25 cellular contexts compared by ENCODE assay signal in the genomic region with DNA sequence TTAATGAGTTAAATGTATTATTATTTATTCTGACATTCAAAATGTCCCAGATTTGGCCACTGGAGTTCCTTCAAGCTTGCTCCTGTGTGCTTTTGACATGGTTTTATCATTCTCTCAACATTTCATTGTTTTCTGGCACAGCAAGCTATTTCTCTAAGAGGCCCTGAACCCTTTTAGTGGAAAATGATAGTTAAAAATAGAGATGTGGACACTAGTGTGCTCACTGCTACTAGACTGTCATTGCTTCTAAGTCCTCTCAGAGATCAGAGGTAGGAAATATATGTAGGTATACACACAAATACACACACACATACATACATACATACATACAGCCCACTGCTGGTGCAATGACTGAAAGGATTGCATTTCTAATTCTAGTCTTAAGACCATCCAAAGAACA.
"Had no signal": no experiment of that assay in that cellular context is flagged by ENCODE, and none has a peak within 500 bp of the region (broad histone marks: within the 10 kb centered on the region; RNA-seq: fewer than 3 reads in every experiment).

No MANE protein-coding gene starts in this region.

- H3K36me3 ChIP-seq: neutrophil, pancreas, prostate gland, right lobe of liver, sigmoid colon, thoracic aorta, thyroid gland, upper lobe of left lung, vagina had no signal

- H3K4me3 ChIP-seq: pancreas, prostate gland, right lobe of liver, sigmoid colon, stomach, thoracic aorta, thyroid gland, tibial nerve, upper lobe of left lung, vagina had no signal

- ATAC-seq: natural killer cell treated with Interleukin-12 subunit alpha and Interleukin-12 subunit beta and Interleukin-15 and Interleukin-18, amount 100 ng/mL, for 72 hours; pancreas; right lobe of liver; stimulated activated effector memory CD8-positive, alpha-beta T cell treated with anti-CD3 and anti-CD28 coated beads, Interleukin-12 subunit alpha, Interleukin-12 subunit beta, amount 100 ng/mL, for 72 hours; stimulated activated naive B cell treated with anti-CD40 and anti-IgM and Interleukin-4, amounts not matched to agents 10 μg/mL and 1 μg/mL and 100 μg/mL, for 72 hours had no signal

- DNase-seq: nephron progenitor cell; nucleus accumbens; pancreas; retina; right cardiac atrium; right lobe of liver; sigmoid colon; small intestine; stimulated activated CD4-positive, alpha-beta T cell treated with anti-CD3 and anti-CD28 coated beads, Interleukin-15, amount 100 ng/mL, for 24 hours; stimulated activated CD4-positive, alpha-beta T cell treated with anti-CD3 and anti-CD28 coated beads, Interleukin-2, amount 100 ng/mL, for 24 hours; stimulated activated CD4-positive, alpha-beta T cell treated with anti-CD3 and anti-CD28 coated beads, Interleukin-2, amount 100 ng/mL, for 48 hours; stimulated activated CD4-positive, alpha-beta T cell treated with anti-CD3 and anti-CD28 coated beads, Interleukin-4, amount 100 ng/mL, for 24 hours; stimulated activated naive B cell treated with anti-CD40 and anti-IgM and Interleukin-4, amounts not matched to agents 10 μg/mL and 1 μg/mL and 100 μg/mL, for 72 hours; stimulated activated naive CD4-positive, alpha-beta T cell treated with Interleukin-2 at 50 U/mL for 16 hours; stomach; thyroid gland; trophoblast cell; upper lobe of left lung had no signal

- H3K9me3 ChIP-seq: pancreas, prostate gland, right lobe of liver, thyroid gland, vagina had no signal

- H3K4me1 ChIP-seq: pancreas, prostate gland, right lobe of liver, sigmoid colon, stomach, thyroid gland, tibial nerve, upper lobe of left lung, vagina had no signal

- H3K27ac ChIP-seq: neutrophil, pancreas, prostate gland, right lobe of liver, sigmoid colon, stomach, thoracic aorta, thyroid gland, tibial nerve, upper lobe of left lung, vagina had no signal

- H3K27me3 ChIP-seq: neutrophil, pancreas, right lobe of liver, sigmoid colon, stomach, thyroid gland, tibial nerve, upper lobe of left lung, vagina had no signal
